In genomic region chr11:9001736-9002135, GRCh38 we compare ENCODE assay signal across 1 cellular context.
TF ChIP-seq lines count a peak whose summit lies in the region.

No MANE protein-coding gene starts in this region.

TF ChIP-seq in K562, 482 proteins besides CTCF, POLR2A, EP300 and RAD21 (continued from another document):
- TF ChIP-seq CEBPZ (IDR thresholded peaks at IDR 0.05; ENCODE audit: borderline replicate concordance, low read depth, low read length) (no peak), ZKSCAN8 (CRISPR knock-in tag; IDR thresholded peaks at IDR 0.05) (no peak), IFI16 (CRISPR knock-in tag; IDR thresholded peaks at IDR 0.05) (no peak), TAF15 (IDR thresholded peaks at IDR 0.05; ENCODE audit: low read depth, low read length) (no peak), ZNF592 (IDR thresholded peaks at IDR 0.05) (0 out of 2 replicates have a peak, but pooled peaks have one; percentile 13), PBX2 (CRISPR knock-in tag; IDR thresholded peaks at IDR 0.05; ENCODE audit: low read depth) (no peak), PBX2 (tag; conservative IDR thresholded peaks at IDR 0.05; ENCODE audit: low read depth) (no peak), ARID2 (IDR thresholded peaks at IDR 0.05) (no peak), ATF7 (IDR thresholded peaks at IDR 0.05) (peak; percentile 17; the same call in 1 of the 2 replicates), REST (CRISPR knock-in tag; IDR thresholded peaks at IDR 0.05; ENCODE audit: low read depth) (no peak), PPARD (CRISPR knock-in tag; IDR thresholded peaks at IDR 0.05) (no peak), SAFB2 (IDR thresholded peaks at IDR 0.05; ENCODE audit: borderline replicate concordance, low read depth, low read length, severe bottlenecking) (no peak), ZNF174 (CRISPR knock-in tag; IDR thresholded peaks at IDR 0.05) (no peak), HNRNPUL1 (IDR thresholded peaks at IDR 0.05; ENCODE audit: low read length) (no peak), ESRRA (IDR thresholded peaks at IDR 0.05; ENCODE audit: borderline replicate concordance, low read depth) (no peak)
